Comparison of ENCODE assay signal across 2 cellular contexts in the genomic region with DNA sequence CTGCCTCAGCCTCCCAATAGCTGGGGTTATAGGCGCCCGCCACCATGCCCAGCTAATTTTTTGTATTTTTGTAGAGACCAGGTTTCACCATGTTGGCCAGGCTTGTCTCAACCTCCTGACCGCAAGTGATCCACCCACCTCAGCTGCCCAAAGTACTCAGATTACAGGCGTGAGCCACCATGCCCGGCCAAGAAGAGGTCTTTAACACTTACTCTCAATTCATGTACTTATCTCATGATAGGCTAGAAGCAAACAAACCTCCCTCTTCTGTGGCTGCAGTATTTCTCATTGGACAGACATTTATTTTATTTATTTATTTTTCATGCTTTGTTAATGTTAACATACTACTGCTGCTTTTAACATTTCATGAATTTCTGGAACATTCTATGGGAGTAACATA.
TF ChIP-seq lines count a peak whose summit lies in the region.

No MANE protein-coding gene starts in this region.

TF ChIP-seq in GM23338, 12 proteins besides CTCF, POLR2A, EP300 and RAD21 (continues in another document):
- TF ChIP-seq, protein P1, sequence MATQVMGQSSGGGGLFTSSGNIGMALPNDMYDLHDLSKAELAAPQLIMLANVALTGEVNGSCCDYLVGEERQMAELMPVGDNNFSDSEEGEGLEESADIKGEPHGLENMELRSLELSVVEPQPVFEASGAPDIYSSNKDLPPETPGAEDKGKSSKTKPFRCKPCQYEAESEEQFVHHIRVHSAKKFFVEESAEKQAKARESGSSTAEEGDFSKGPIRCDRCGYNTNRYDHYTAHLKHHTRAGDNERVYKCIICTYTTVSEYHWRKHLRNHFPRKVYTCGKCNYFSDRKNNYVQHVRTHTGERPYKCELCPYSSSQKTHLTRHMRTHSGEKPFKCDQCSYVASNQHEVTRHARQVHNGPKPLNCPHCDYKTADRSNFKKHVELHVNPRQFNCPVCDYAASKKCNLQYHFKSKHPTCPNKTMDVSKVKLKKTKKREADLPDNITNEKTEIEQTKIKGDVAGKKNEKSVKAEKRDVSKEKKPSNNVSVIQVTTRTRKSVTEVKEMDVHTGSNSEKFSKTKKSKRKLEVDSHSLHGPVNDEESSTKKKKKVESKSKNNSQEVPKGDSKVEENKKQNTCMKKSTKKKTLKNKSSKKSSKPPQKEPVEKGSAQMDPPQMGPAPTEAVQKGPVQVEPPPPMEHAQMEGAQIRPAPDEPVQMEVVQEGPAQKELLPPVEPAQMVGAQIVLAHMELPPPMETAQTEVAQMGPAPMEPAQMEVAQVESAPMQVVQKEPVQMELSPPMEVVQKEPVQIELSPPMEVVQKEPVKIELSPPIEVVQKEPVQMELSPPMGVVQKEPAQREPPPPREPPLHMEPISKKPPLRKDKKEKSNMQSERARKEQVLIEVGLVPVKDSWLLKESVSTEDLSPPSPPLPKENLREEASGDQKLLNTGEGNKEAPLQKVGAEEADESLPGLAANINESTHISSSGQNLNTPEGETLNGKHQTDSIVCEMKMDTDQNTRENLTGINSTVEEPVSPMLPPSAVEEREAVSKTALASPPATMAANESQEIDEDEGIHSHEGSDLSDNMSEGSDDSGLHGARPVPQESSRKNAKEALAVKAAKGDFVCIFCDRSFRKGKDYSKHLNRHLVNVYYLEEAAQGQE (IDR thresholded peaks at IDR 0.05; ENCODE audit: unreplicated experiment) = no peak
- TF ChIP-seq, protein P2, sequence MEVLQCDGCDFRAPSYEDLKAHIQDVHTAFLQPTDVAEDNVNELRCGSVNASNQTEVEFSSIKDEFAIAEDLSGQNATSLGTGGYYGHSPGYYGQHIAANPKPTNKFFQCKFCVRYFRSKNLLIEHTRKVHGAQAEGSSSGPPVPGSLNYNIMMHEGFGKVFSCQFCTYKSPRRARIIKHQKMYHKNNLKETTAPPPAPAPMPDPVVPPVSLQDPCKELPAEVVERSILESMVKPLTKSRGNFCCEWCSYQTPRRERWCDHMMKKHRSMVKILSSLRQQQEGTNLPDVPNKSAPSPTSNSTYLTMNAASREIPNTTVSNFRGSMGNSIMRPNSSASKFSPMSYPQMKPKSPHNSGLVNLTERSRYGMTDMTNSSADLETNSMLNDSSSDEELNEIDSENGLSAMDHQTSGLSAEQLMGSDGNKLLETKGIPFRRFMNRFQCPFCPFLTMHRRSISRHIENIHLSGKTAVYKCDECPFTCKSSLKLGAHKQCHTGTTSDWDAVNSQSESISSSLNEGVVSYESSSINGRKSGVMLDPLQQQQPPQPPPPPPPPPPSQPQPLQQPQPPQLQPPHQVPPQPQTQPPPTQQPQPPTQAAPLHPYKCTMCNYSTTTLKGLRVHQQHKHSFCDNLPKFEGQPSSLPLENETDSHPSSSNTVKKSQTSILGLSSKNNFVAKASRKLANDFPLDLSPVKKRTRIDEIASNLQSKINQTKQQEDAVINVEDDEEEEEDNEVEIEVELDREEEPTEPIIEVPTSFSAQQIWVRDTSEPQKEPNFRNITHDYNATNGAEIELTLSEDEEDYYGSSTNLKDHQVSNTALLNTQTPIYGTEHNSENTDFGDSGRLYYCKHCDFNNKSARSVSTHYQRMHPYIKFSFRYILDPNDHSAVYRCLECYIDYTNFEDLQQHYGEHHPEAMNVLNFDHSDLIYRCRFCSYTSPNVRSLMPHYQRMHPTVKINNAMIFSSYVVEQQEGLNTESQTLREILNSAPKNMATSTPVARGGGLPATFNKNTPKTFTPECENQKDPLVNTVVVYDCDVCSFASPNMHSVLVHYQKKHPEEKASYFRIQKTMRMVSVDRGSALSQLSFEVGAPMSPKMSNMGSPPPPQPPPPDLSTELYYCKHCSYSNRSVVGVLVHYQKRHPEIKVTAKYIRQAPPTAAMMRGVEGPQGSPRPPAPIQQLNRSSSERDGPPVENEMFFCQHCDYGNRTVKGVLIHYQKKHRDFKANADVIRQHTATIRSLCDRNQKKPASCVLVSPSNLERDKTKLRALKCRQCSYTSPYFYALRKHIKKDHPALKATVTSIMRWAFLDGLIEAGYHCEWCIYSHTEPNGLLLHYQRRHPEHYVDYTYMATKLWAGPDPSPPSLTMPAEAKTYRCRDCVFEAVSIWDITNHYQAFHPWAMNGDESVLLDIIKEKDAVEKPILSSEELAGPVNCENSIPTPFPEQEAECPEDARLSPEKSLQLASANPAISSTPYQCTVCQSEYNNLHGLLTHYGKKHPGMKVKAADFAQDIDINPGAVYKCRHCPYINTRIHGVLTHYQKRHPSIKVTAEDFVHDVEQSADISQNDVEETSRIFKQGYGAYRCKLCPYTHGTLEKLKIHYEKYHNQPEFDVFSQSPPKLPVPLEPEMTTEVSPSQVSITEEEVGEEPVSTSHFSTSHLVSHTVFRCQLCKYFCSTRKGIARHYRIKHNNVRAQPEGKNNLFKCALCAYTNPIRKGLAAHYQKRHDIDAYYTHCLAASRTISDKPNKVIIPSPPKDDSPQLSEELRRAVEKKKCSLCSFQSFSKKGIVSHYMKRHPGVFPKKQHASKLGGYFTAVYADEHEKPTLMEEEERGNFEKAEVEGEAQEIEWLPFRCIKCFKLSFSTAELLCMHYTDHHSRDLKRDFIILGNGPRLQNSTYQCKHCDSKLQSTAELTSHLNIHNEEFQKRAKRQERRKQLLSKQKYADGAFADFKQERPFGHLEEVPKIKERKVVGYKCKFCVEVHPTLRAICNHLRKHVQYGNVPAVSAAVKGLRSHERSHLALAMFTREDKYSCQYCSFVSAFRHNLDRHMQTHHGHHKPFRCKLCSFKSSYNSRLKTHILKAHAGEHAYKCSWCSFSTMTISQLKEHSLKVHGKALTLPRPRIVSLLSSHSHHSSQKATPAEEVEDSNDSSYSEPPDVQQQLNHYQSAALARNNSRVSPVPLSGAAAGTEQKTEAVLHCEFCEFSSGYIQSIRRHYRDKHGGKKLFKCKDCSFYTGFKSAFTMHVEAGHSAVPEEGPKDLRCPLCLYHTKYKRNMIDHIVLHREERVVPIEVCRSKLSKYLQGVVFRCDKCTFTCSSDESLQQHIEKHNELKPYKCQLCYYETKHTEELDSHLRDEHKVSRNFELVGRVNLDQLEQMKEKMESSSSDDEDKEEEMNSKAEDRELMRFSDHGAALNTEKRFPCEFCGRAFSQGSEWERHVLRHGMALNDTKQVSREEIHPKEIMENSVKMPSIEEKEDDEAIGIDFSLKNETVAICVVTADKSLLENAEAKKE (CRISPR knock-in tag; IDR thresholded peaks at IDR 0.05) = no peak
- TF ChIP-seq STAT1 (IDR thresholded peaks at IDR 0.05; ENCODE audit: unreplicated experiment) (no peak), EZH2phosphoT487 (IDR thresholded peaks at IDR 0.05; ENCODE audit: unreplicated experiment) (no peak), POLR2AphosphoS5 (IDR thresholded peaks at IDR 0.05; ENCODE audit: low read depth) (no peak), ZNF114 (CRISPR knock-in tag; IDR thresholded peaks at IDR 0.05) (no peak), JUNB (IDR thresholded peaks at IDR 0.05; ENCODE audit: unreplicated experiment) (no peak), CREB1 (CRISPR knock-in tag; IDR thresholded peaks at IDR 0.05; ENCODE audit: low read depth) (no peak), EZH2 (IDR thresholded peaks at IDR 0.05; ENCODE audit: low read depth, unreplicated experiment) (no peak)
- TF ChIP-seq, protein P3, sequence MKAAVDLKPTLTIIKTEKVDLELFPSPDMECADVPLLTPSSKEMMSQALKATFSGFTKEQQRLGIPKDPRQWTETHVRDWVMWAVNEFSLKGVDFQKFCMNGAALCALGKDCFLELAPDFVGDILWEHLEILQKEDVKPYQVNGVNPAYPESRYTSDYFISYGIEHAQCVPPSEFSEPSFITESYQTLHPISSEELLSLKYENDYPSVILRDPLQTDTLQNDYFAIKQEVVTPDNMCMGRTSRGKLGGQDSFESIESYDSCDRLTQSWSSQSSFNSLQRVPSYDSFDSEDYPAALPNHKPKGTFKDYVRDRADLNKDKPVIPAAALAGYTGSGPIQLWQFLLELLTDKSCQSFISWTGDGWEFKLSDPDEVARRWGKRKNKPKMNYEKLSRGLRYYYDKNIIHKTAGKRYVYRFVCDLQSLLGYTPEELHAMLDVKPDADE (IDR thresholded peaks at IDR 0.05) = no peak

TF ChIP-seq in H1, 55 proteins besides CTCF, POLR2A, EP300 and RAD21:
- no peak for TF ChIP-seq RFX5 (IDR thresholded peaks at IDR 0.05; ENCODE audit: borderline replicate concordance, low read depth, low read length)
- no peak for TF ChIP-seq SP2 (IDR thresholded peaks at IDR 0.05; ENCODE audit: low read length)
- TF ChIP-seq POLR2AphosphoS5 (IDR thresholded peaks at IDR 0.05; ENCODE audit: low read depth, low read length) = peak; percentile 39; the same call in 1 of the 2 replicates
